Comparison of ENCODE assay signal across 19 cellular contexts in genomic region chrX:23841847-23842522, GRCh38.
"Had no signal": no experiment of that assay in that cellular context is flagged by ENCODE, and none has a peak within 500 bp of the region (broad histone marks: within the 10 kb centered on the region; RNA-seq: fewer than 3 reads in every experiment).

No MANE protein-coding gene starts in this region.

- H3K9me3 Mint-ChIP-seq: activated naive CD4-positive, alpha-beta T cell treated with anti-CD3 and anti-CD28 coated beads for 36 hours; activated naive CD8-positive, alpha-beta T cell treated with anti-CD3 and anti-CD28 coated beads, Interleukin-2, amount 50 U/mL, for 24 hours; naive B cell; T-helper 2 cell treated with Interferon-gamma antibody and Interleukin-4, amounts not matched to agents 5 μg/mL and 100 μg/mL, for 36 hours had no signal

- H3K4me3 ChIP-seq: breast epithelium, left lung, stomach, testis had no signal

- H3K36me3 Mint-ChIP-seq: naive B cell had no signal

- H3K27ac Mint-ChIP-seq: activated naive CD4-positive, alpha-beta T cell treated with anti-CD3 and anti-CD28 coated beads for 36 hours; activated naive CD8-positive, alpha-beta T cell treated with anti-CD3 and anti-CD28 coated beads, Interleukin-2, amount 50 U/mL, for 24 hours; T-helper 2 cell treated with Interferon-gamma antibody and Interleukin-4, amounts not matched to agents 5 μg/mL and 100 μg/mL, for 36 hours had no signal

- DNase-seq: activated CD4-positive, alpha-beta T cell treated with anti-CD3 and anti-CD28 coated beads, Interleukin-2, amount 50 U/mL, for 1 hour; activated CD8-positive, alpha-beta memory T cell treated with anti-CD3 and anti-CD28 coated beads for 24 hours; activated naive CD4-positive, alpha-beta T cell treated with anti-CD3 and anti-CD28 coated beads for 36 hours; activated naive CD8-positive, alpha-beta T cell treated with anti-CD3 and anti-CD28 coated beads, Interleukin-2, amount 50 U/mL, for 24 hours; aorta; erythroblast; hypothalamus; kidney; left lung; mammary epithelial cell; naive B cell; stimulated activated CD4-positive, alpha-beta T cell treated with anti-CD3 and anti-CD28 coated beads, Interleukin-12 subunit alpha, Interleukin-12 subunit beta, amount 100 ng/mL, for 4 hours; stimulated activated CD4-positive, alpha-beta T cell treated with anti-CD3 and anti-CD28 coated beads, Interleukin-2, amount 100 ng/mL, for 24 hours; stomach; testis had no signal

- H3K36me3 ChIP-seq: breast epithelium, left lung, neutrophil, stomach had no signal

- H3K27ac ChIP-seq: breast epithelium, left lung, neutrophil, parathyroid adenoma, stomach, testis had no signal

- H3K4me1 ChIP-seq: breast epithelium, testis had no signal

- H3K9me3 ChIP-seq: breast epithelium, left lung, neutrophil, stomach, testis had no signal

- H3K4me3 Mint-ChIP-seq: activated naive CD4-positive, alpha-beta T cell treated with anti-CD3 and anti-CD28 coated beads for 36 hours; activated naive CD8-positive, alpha-beta T cell treated with anti-CD3 and anti-CD28 coated beads, Interleukin-2, amount 50 U/mL, for 24 hours; naive B cell; T-helper 2 cell treated with Interferon-gamma antibody and Interleukin-4, amounts not matched to agents 5 μg/mL and 100 μg/mL, for 36 hours had no signal

- H3K4me1 Mint-ChIP-seq: activated naive CD8-positive, alpha-beta T cell treated with anti-CD3 and anti-CD28 coated beads, Interleukin-2, amount 50 U/mL, for 24 hours had no signal

- H3K27me3 Mint-ChIP-seq: activated naive CD8-positive, alpha-beta T cell treated with anti-CD3 and anti-CD28 coated beads, Interleukin-2, amount 50 U/mL, for 24 hours; naive B cell had no signal
